In genomic region chr13:28358673-28359072, GRCh38 we compare ENCODE assay signal across 22 cellular contexts.
DNase-seq lines count a peak whose midpoint lies in the region; ATAC-seq, FAIRE-seq and TF ChIP-seq lines count a peak whose summit lies in the region.
"Had no signal": no experiment of that assay in that cellular context is flagged by ENCODE, and none has a peak within 500 bp of the region (broad histone marks: within the 10 kb centered on the region; RNA-seq: fewer than 3 reads in every experiment).

No MANE protein-coding gene starts in this region.

- no peak overlapping the region for H3K23ac ChIP-seq in mesenchymal stem cell (ENCODE audit: low read length in 2 of 2)

- H3K27me3 Mint-ChIP-seq in activated CD4-positive, alpha-beta T cell treated with anti-CD3 and anti-CD28 coated beads, Interleukin-2, amount 10 ng/mL, durations not matched to agents 7 days and 5 days = peaks cover 6% of the 10 kb centered on the region
- no peaks in the 10 kb centered on the region for H3K27me3 Mint-ChIP-seq in activated naive CD8-positive, alpha-beta T cell treated with anti-CD3 and anti-CD28 coated beads, Interleukin-2, amount 50 U/mL, for 24 hours
- H3K27me3 Mint-ChIP-seq: IgD-negative memory B cell had no signal

- H3K27ac ChIP-seq in mesenchymal stem cell (ENCODE audit: low read length, poor library complexity, severe bottlenecking) = no peak overlapping the region
- H3K27ac ChIP-seq in SJCRH30 = no peak overlapping the region
- H3K27ac ChIP-seq in osteoblast (ENCODE audit: low read depth, low read length) = no peak overlapping the region
- H3K27ac ChIP-seq: A549; BLaER1 treated with 17β-estradiol and CSF1 and Interleukin-3, amounts not matched to agents 10 nM and 100 nM; HL-60; RWPE1; SJSA1 had no signal

- H3K9me3 ChIP-seq in mesenchymal stem cell (ENCODE audit: control insufficient read depth, low read length) (no peaks in the 10 kb centered on the region), SJCRH30 (replicated peaks) (no peaks in the 10 kb centered on the region), osteoblast (ENCODE audit: low read depth, low read length) (no peaks in the 10 kb centered on the region)
- H3K9me3 ChIP-seq: A549, SJSA1 had no signal

- no peaks in the 10 kb centered on the region for H3K79me1 ChIP-seq in mesenchymal stem cell (replicated peaks; ENCODE audit: low read length, poor library complexity, severe bottlenecking)

- H3K27ac Mint-ChIP-seq in activated CD4-positive, alpha-beta T cell treated with anti-CD3 and anti-CD28 coated beads, Interleukin-2, amount 10 ng/mL, durations not matched to agents 7 days and 5 days = peak overlapping the region; percentile 82
- peak overlapping the region; percentile 59 for H3K27ac Mint-ChIP-seq in activated naive CD8-positive, alpha-beta T cell treated with anti-CD3 and anti-CD28 coated beads, Interleukin-2, amount 50 U/mL, for 24 hours

- no peak overlapping the region for H2AK5ac ChIP-seq in mesenchymal stem cell (ENCODE audit: low read length, severe bottlenecking)

- peaks cover 1% of the 10 kb centered on the region for H3K4me1 ChIP-seq in mesenchymal stem cell (ENCODE audit: control insufficient read depth, insufficient read depth, low read depth, low read length)
- H3K4me1 ChIP-seq in SJCRH30 = 0 out of 2 replicates have a peak, but pooled peaks cover 3% of the 10 kb centered on the region
- H3K4me1 ChIP-seq in osteoblast (ENCODE audit: insufficient read depth, low read length) = peaks cover 19% of the 10 kb centered on the region
- H3K4me1 ChIP-seq: A549 had no signal

- H3K36me3 Mint-ChIP-seq in activated CD4-positive, alpha-beta T cell treated with anti-CD3 and anti-CD28 coated beads, Interleukin-2, amount 10 ng/mL, durations not matched to agents 7 days and 5 days (ENCODE audit: low read depth) = peaks cover 25% of the 10 kb centered on the region
- peaks cover 2% of the 10 kb centered on the region for H3K36me3 Mint-ChIP-seq in activated naive CD8-positive, alpha-beta T cell treated with anti-CD3 and anti-CD28 coated beads, Interleukin-2, amount 50 U/mL, for 24 hours (ENCODE audit: low read depth)
- H3K36me3 Mint-ChIP-seq: IgD-negative memory B cell had no signal

- H2BK120ac ChIP-seq in mesenchymal stem cell (ENCODE audit: low read depth, low read length) = no peak overlapping the region

- TF ChIP-seq POLR2A in GM12892 (IDR thresholded peaks at IDR 0.05; ENCODE audit: low read depth, low read length) = no peak

- H3K9ac ChIP-seq in mesenchymal stem cell (ENCODE audit: low read length) = no peak overlapping the region
- H3K9ac ChIP-seq: BLaER1 treated with 17β-estradiol and CSF1 and Interleukin-3, amounts not matched to agents 10 nM and 100 nM had no signal

- no peak for FAIRE-seq in GM12892 (lab: Jason Lieb, UNC)
- FAIRE-seq: A549, H54, HTR-8/SVneo had no signal

- H2AFZ ChIP-seq in mesenchymal stem cell (ENCODE audit: low read depth, low read length) (no peak overlapping the region), osteoblast (ENCODE audit: low read length) (no peak overlapping the region)

- H3K36me3 ChIP-seq in mesenchymal stem cell (ENCODE audit: control insufficient read depth in 1 of 2, insufficient read depth in 2 of 2, low read depth in 1 of 2, low read length in 2 of 2) (no peaks in the 10 kb centered on the region), SJCRH30 (no peaks in the 10 kb centered on the region), osteoblast (ENCODE audit: insufficient read depth, low read length) (no peaks in the 10 kb centered on the region)
- H3K36me3 ChIP-seq: SJSA1 had no signal

- CTCF ChIA-PET in activated CD4-positive, alpha-beta T cell treated with anti-CD3 and anti-CD28 coated beads, Interleukin-2, amount 10 ng/mL, durations not matched to agents 7 days and 5 days (lab: Charles Lee) = interaction anchor here (1.0 to 1.2 kb wide), 3 partner anchors 8 to 13 kb away, joined by 3 to 5 read pairs (median 3); no protein-coding TSS in a partner anchor

- no peak overlapping the region for H2BK5ac ChIP-seq in mesenchymal stem cell (ENCODE audit: low read depth, low read length, poor library complexity, severe bottlenecking)

- peaks cover 51% of the 10 kb centered on the region for H3K4me1 Mint-ChIP-seq in activated CD4-positive, alpha-beta T cell treated with anti-CD3 and anti-CD28 coated beads, Interleukin-2, amount 10 ng/mL, durations not matched to agents 7 days and 5 days
- peaks cover 37% of the 10 kb centered on the region for H3K4me1 Mint-ChIP-seq in activated naive CD8-positive, alpha-beta T cell treated with anti-CD3 and anti-CD28 coated beads, Interleukin-2, amount 50 U/mL, for 24 hours

- H2BK12ac ChIP-seq in mesenchymal stem cell (ENCODE audit: low read length in 2 of 2) = peak overlapping the region; percentile 46 to 52

- H3K4me3 ChIP-seq in mesenchymal stem cell (ENCODE audit: insufficient read depth in 1 of 2, low read depth in 1 of 2, low read length in 2 of 2) = no peak overlapping the region
- H3K4me3 ChIP-seq in SJCRH30 = no peak overlapping the region
- no peak overlapping the region for H3K4me3 ChIP-seq in osteoblast (ENCODE audit: insufficient read depth, low read length)
- H3K4me3 ChIP-seq: A549; BLaER1 treated with 17β-estradiol and CSF1 and Interleukin-3, amounts not matched to agents 10 nM and 100 nM; SJSA1 had no signal

- no peaks in the 10 kb centered on the region for H3K27me3 ChIP-seq in mesenchymal stem cell (ENCODE audit: control insufficient read depth in 1 of 2, insufficient read depth in 1 of 2, low read length in 2 of 2)
- H3K27me3 ChIP-seq in SJCRH30 = no peaks in the 10 kb centered on the region; the same call in 1 of the 2 replicates
- no peaks in the 10 kb centered on the region for H3K27me3 ChIP-seq in osteoblast (ENCODE audit: insufficient read depth, low read length)
- H3K27me3 ChIP-seq: SJSA1 had no signal

- WGBS in mesenchymal stem cell = 44% methylated on average over 2 of the region's 2 CpGs

- POLR2A ChIA-PET in activated CD4-positive, alpha-beta T cell treated with anti-CD3 and anti-CD28 coated beads, Interleukin-2, amount 10 ng/mL, durations not matched to agents 7 days and 5 days (lab: Charles Lee) = no interaction called here

- no peak overlapping the region for H3K18ac ChIP-seq in mesenchymal stem cell (ENCODE audit: low read depth in 1 of 2, low read length in 2 of 2)

- H3K4me3 Mint-ChIP-seq in activated CD4-positive, alpha-beta T cell treated with anti-CD3 and anti-CD28 coated beads, Interleukin-2, amount 10 ng/mL, durations not matched to agents 7 days and 5 days = no peak overlapping the region
- no peak overlapping the region for H3K4me3 Mint-ChIP-seq in activated naive CD8-positive, alpha-beta T cell treated with anti-CD3 and anti-CD28 coated beads, Interleukin-2, amount 50 U/mL, for 24 hours
- H3K4me3 Mint-ChIP-seq: IgD-negative memory B cell had no signal

- H4K91ac ChIP-seq in mesenchymal stem cell (ENCODE audit: low read length) = no peak overlapping the region

- H3K4me2 ChIP-seq in mesenchymal stem cell (ENCODE audit: low read length, poor library complexity, severe bottlenecking) (no peak overlapping the region), osteoblast (ENCODE audit: insufficient read depth, low read length) (no peak overlapping the region)
- H3K4me2 ChIP-seq: A549 had no signal

- no peak overlapping the region for H2BK15ac ChIP-seq in mesenchymal stem cell (ENCODE audit: low read depth, poor library complexity, severe bottlenecking)

- peak overlapping the region in 1 of 2 experiments; percentile 35 for H3K4ac ChIP-seq in mesenchymal stem cell (ENCODE audit: low read depth in 1 of 2, low read length in 2 of 2)

- DNase-seq in activated CD4-positive, alpha-beta T cell treated with anti-CD3 and anti-CD28 coated beads, Interleukin-2, amount 10 ng/mL, durations not matched to agents 7 days and 5 days = no peak
- DNase-seq in activated CD4-positive, alpha-beta T cell treated with anti-CD3 and anti-CD28 coated beads, Interleukin-2, amount 50 U/mL, for 1 hour = no peak
- no peak for DNase-seq in activated naive CD8-positive, alpha-beta T cell treated with anti-CD3 and anti-CD28 coated beads, Interleukin-2, amount 50 U/mL, for 24 hours
- no peak for DNase-seq in mesenchymal stem cell
- no peak for DNase-seq in NCI-H1436 (lab: John Stamatoyannopoulos, UW)
- no peak for DNase-seq in GM12892 (ENCODE audit: insufficient read length)
- no peak for DNase-seq in SJCRH30
- no peak for DNase-seq in osteoblast (ENCODE audit: insufficient read length, low spot score, missing footprints)
- DNase-seq: DMS 273 treated with DMSO at 0.1 percent for 48 hours, GF-D8, NCI-H187 treated with DMSO at 0.1 percent for 48 hours, NCI-H2171 treated with DMSO at 0.1 percent for 48 hours, NCI-H446 treated with DMSO at 0.1 percent for 48 hours, PC-3 had no signal

- H4K8ac ChIP-seq in mesenchymal stem cell (ENCODE audit: low read length) = no peak overlapping the region

- H3K79me2 ChIP-seq in osteoblast (ENCODE audit: insufficient read depth, low read length) = no peaks in the 10 kb centered on the region

- H4K20me1 ChIP-seq in osteoblast (ENCODE audit: insufficient read depth, low read length) = no peaks in the 10 kb centered on the region
- H4K20me1 ChIP-seq: BLaER1 treated with 17β-estradiol and CSF1 and Interleukin-3, amounts not matched to agents 10 nM and 100 nM had no signal

- ATAC-seq in activated naive CD8-positive, alpha-beta T cell treated with anti-CD3 and anti-CD28 coated beads, Interleukin-2, amount 50 U/mL, for 24 hours = no peak
- ATAC-seq: A549, PC-3 had no signal

- peaks cover 15% of the 10 kb centered on the region for H3K9me3 Mint-ChIP-seq in activated CD4-positive, alpha-beta T cell treated with anti-CD3 and anti-CD28 coated beads, Interleukin-2, amount 10 ng/mL, durations not matched to agents 7 days and 5 days
- peaks cover 4% of the 10 kb centered on the region for H3K9me3 Mint-ChIP-seq in activated naive CD8-positive, alpha-beta T cell treated with anti-CD3 and anti-CD28 coated beads, Interleukin-2, amount 50 U/mL, for 24 hours

- no peak overlapping the region for H3K14ac ChIP-seq in mesenchymal stem cell (ENCODE audit: low read length in 2 of 2)

- TF ChIP-seq CTCF in osteoblast (IDR thresholded peaks at IDR 0.05; ENCODE audit: extremely low read depth, low read depth, low read length) = no peak
